Comparison of ENCODE assay signal across 26 cellular contexts in the genomic region with DNA sequence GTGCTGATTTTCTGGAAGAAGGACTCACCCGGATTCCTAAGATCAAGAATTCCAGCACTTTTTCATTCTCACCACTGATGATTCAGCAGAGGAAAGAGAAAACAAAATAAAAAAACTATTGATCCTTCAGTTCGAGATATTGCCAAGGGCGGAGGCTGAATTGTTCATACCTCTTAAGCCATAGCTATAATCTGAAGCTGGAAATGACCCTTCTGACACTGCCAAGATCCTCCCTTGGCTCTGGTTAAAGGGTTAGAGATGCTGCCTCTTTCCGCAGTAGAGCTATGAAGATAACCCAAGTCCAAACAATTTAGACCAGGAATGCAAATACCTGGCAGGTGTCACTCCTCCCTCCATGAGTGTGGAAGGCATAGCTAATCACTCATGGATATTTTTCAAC.
DNase-seq lines count a peak whose midpoint lies in the region; ATAC-seq and TF ChIP-seq lines count a peak whose summit lies in the region.
"Had no signal": no experiment of that assay in that cellular context is flagged by ENCODE, and none has a peak within 500 bp of the region (broad histone marks: within the 10 kb centered on the region; RNA-seq: fewer than 3 reads in every experiment).

No MANE protein-coding gene starts in this region.

- no peaks in the 10 kb centered on the region for H3K4me1 Mint-ChIP-seq in activated CD8-positive, alpha-beta T cell treated with anti-CD3 and anti-CD28 coated beads, Interleukin-2, amount 10 ng/mL, durations not matched to agents 7 days and 5 days (ENCODE audit: low read depth)
- H3K4me1 Mint-ChIP-seq: CD14-positive monocyte; CD4-positive, alpha-beta memory T cell; CD4-positive, CD25-positive, alpha-beta regulatory T cell; CD8-positive, alpha-beta memory T cell had no signal

- peak overlapping the region; percentile 38 for H3K27ac ChIP-seq in colonic mucosa
- H3K27ac ChIP-seq in mucosa of rectum (ENCODE audit: low read depth in 2 of 2, low read length in 2 of 2): peak overlapping the region; percentile 11 to 54
- peak overlapping the region in 3 of 4 donors; percentile 15 to 58 (median 35) for H3K27ac ChIP-seq in transverse colon
- H3K27ac ChIP-seq: BLaER1 had no signal

- H3K27me3 Mint-ChIP-seq in activated CD8-positive, alpha-beta T cell treated with anti-CD3 and anti-CD28 coated beads, Interleukin-2, amount 10 ng/mL, durations not matched to agents 7 days and 5 days (ENCODE audit: low read depth): no peaks in the 10 kb centered on the region

- in situ Hi-C loops in transverse colon (cut with MboI; ENCODE audit: low pct_ligation_motif_present in 1 of 4, low pct_unique_long_range_greater_than_20kb in 1 of 4, low sequenced_read_pairs in 3 of 4): no loop called here
- in situ Hi-C loops in GM13976 (cut with MboI; ENCODE audit: low sequenced_read_pairs, unreplicated experiment): no loop called here

- no peaks in the 10 kb centered on the region for H3K36me3 Mint-ChIP-seq in activated CD8-positive, alpha-beta T cell treated with anti-CD3 and anti-CD28 coated beads, Interleukin-2, amount 10 ng/mL, durations not matched to agents 7 days and 5 days (ENCODE audit: low read depth)
- H3K36me3 Mint-ChIP-seq: CD14-positive monocyte; CD4-positive, alpha-beta memory T cell; CD4-positive, CD25-positive, alpha-beta regulatory T cell; CD8-positive, alpha-beta memory T cell had no signal

- POLR2A ChIA-PET in activated CD8-positive, alpha-beta T cell treated with anti-CD3 and anti-CD28 coated beads, Interleukin-2, amount 10 ng/mL, durations not matched to agents 7 days and 5 days (lab: Charles Lee): no interaction called here

- H3K4me3 ChIP-seq in colonic mucosa (no peak overlapping the region), mucosa of descending colon (no peak overlapping the region), mucosa of rectum (ENCODE audit: low read length in 2 of 2) (no peak overlapping the region), transverse colon (no peak overlapping the region)
- H3K4me3 ChIP-seq: BLaER1, GM12878 had no signal

- DNase-seq in colonic mucosa (no peak), mucosa of descending colon (peak in 1 of 3 donors; percentile 54), transverse colon (no peak), GM13976 (ENCODE audit: low spot score) (no peak)
- no peak for DNase-seq in activated CD8-positive, alpha-beta T cell treated with anti-CD3 and anti-CD28 coated beads, Interleukin-2, amount 10 ng/mL, durations not matched to agents 7 days and 5 days
- DNase-seq in activated CD4-positive, alpha-beta T cell treated with anti-CD3 and anti-CD28 coated beads, Interleukin-2, amount 50 U/mL, for 48 hours: no peak
- DNase-seq: 8988T; ACHN; BE2C; C1 segment of cervical spinal cord; CD4-positive, alpha-beta memory T cell; CD4-positive, CD25-positive, alpha-beta regulatory T cell; CD8-positive, alpha-beta memory T cell; COR-L47; DMS 273 treated with DMSO at 0.1 percent for 48 hours; DMS153; DMS53; DMS79; DND-41; EL; GDM1 had no signal

- H3K9ac ChIP-seq in colonic mucosa (ENCODE audit: low read depth in 2 of 2, low read length in 2 of 2) (no peak overlapping the region), mucosa of rectum (ENCODE audit: low read depth in 1 of 2, low read length in 2 of 2) (no peak overlapping the region)
- H3K9ac ChIP-seq: BLaER1 had no signal

- H3K27me3 ChIP-seq in colonic mucosa (no peaks in the 10 kb centered on the region), mucosa of rectum (ENCODE audit: control insufficient read depth in 2 of 2, insufficient read depth in 2 of 2, low read length in 2 of 2) (no peaks in the 10 kb centered on the region), transverse colon (no peaks in the 10 kb centered on the region)
- H3K27me3 ChIP-seq: BE2C, BLaER1 had no signal

- no peak for TF ChIP-seq POLR2A in transverse colon (IDR thresholded peaks at IDR 0.05)

- H3K9me3 Mint-ChIP-seq in activated CD8-positive, alpha-beta T cell treated with anti-CD3 and anti-CD28 coated beads, Interleukin-2, amount 10 ng/mL, durations not matched to agents 7 days and 5 days (ENCODE audit: insufficient read depth): no peaks in the 10 kb centered on the region

- no peaks in the 10 kb centered on the region for H3K9me3 ChIP-seq in colonic mucosa
- H3K9me3 ChIP-seq in mucosa of descending colon: no peaks in the 10 kb centered on the region
- no peaks in the 10 kb centered on the region for H3K9me3 ChIP-seq in mucosa of rectum (ENCODE audit: control insufficient read depth in 2 of 2, low read length in 2 of 2)
- no peaks in the 10 kb centered on the region for H3K9me3 ChIP-seq in transverse colon
- H3K9me3 ChIP-seq: BE2C, BLaER1 had no signal

- no peaks in the 10 kb centered on the region for H3K4me1 ChIP-seq in colonic mucosa
- H3K4me1 ChIP-seq in mucosa of descending colon (ENCODE audit: low read depth): peaks cover 30% of the 10 kb centered on the region
- H3K4me1 ChIP-seq in mucosa of rectum (ENCODE audit: control insufficient read depth in 2 of 2, insufficient read depth in 2 of 2, low read length in 2 of 2): peaks cover 10 to 32% of the 10 kb centered on the region in 2 donors
- peaks cover 0 to 33% (median 11%) of the 10 kb centered on the region in 4 donors for H3K4me1 ChIP-seq in transverse colon
- H3K4me1 ChIP-seq: BE2C had no signal

- TF ChIP-seq EP300 in transverse colon (IDR thresholded peaks at IDR 0.05; ENCODE audit: low read depth): no peak

- no peak for TF ChIP-seq CTCF in colonic mucosa (IDR thresholded peaks at IDR 0.05)
- no peak for TF ChIP-seq CTCF in mucosa of descending colon (IDR thresholded peaks at IDR 0.05)
- TF ChIP-seq CTCF in transverse colon (IDR thresholded peaks at IDR 0.05): no peak
- no peak for TF ChIP-seq CTCF in GM13976 (IDR thresholded peaks at IDR 0.05; ENCODE audit: borderline replicate concordance, control extremely low read depth, extremely low read depth, insufficient read depth, missing control alignments)

- ATAC-seq in mucosa of descending colon: peak; percentile 71
- ATAC-seq in activated CD8-positive, alpha-beta T cell treated with anti-CD3 and anti-CD28 coated beads, Interleukin-2, amount 10 ng/mL, durations not matched to agents 7 days and 5 days: no peak
- no peak for ATAC-seq in GM19455 (IDR thresholded peaks at IDR 0.05; ENCODE audit: unreplicated experiment)
- ATAC-seq: GM12878 had no signal

- H3K27ac Mint-ChIP-seq in activated CD8-positive, alpha-beta T cell treated with anti-CD3 and anti-CD28 coated beads, Interleukin-2, amount 10 ng/mL, durations not matched to agents 7 days and 5 days: no peak overlapping the region
- H3K27ac Mint-ChIP-seq: CD14-positive monocyte; CD4-positive, alpha-beta memory T cell; CD4-positive, CD25-positive, alpha-beta regulatory T cell; CD8-positive, alpha-beta memory T cell had no signal

- intact Hi-C loops in colonic mucosa (cut with DNase I) (no loop called here), mucosa of descending colon (cut with DNase I, micrococcal nuclease) (no loop called here), transverse colon (cut with DNase I; ENCODE audit: low total_unique reads) (no loop called here)

- no peak overlapping the region for H3K4me3 Mint-ChIP-seq in activated CD8-positive, alpha-beta T cell treated with anti-CD3 and anti-CD28 coated beads, Interleukin-2, amount 10 ng/mL, durations not matched to agents 7 days and 5 days
- H3K4me3 Mint-ChIP-seq: CD14-positive monocyte; CD4-positive, CD25-positive, alpha-beta regulatory T cell; CD8-positive, alpha-beta memory T cell had no signal

- WGBS in transverse colon (ENCODE audit: low coverage in 1 of 2), 2 donors: 52 to 70% methylated on average over 1 to 4 of the region's 4 CpGs

- CTCF ChIA-PET in activated CD8-positive, alpha-beta T cell treated with anti-CD3 and anti-CD28 coated beads, Interleukin-2, amount 10 ng/mL, durations not matched to agents 7 days and 5 days (lab: Charles Lee): no interaction called here

- no peaks in the 10 kb centered on the region for H3K36me3 ChIP-seq in colonic mucosa
- H3K36me3 ChIP-seq in mucosa of descending colon (ENCODE audit: low read depth): no peaks in the 10 kb centered on the region
- no peaks in the 10 kb centered on the region for H3K36me3 ChIP-seq in mucosa of rectum (ENCODE audit: control insufficient read depth in 2 of 2, insufficient read depth in 2 of 2, low read length in 2 of 2)
- H3K36me3 ChIP-seq in transverse colon: no peaks in the 10 kb centered on the region
- H3K36me3 ChIP-seq: BE2C, BLaER1 had no signal
